In genomic region chr9:114887963-114888362, GRCh38 we compare ENCODE assay signal across 2 cellular contexts.
TF ChIP-seq lines count a peak whose summit lies in the region.

No MANE protein-coding gene starts in this region.

TF ChIP-seq in GM23338, 12 proteins besides CTCF, POLR2A, EP300 and RAD21:
- no peak for TF ChIP-seq ZNF462 (CRISPR knock-in tag; IDR thresholded peaks at IDR 0.05)
- TF ChIP-seq EZH2 (IDR thresholded peaks at IDR 0.05; ENCODE audit: low read depth, unreplicated experiment) = no peak
- no peak for TF ChIP-seq EZH2phosphoT487 (IDR thresholded peaks at IDR 0.05; ENCODE audit: unreplicated experiment)
- no peak for TF ChIP-seq ZNF331 (CRISPR knock-in tag; IDR thresholded peaks at IDR 0.05; ENCODE audit: low read depth)
- no peak for TF ChIP-seq ZNF114 (CRISPR knock-in tag; IDR thresholded peaks at IDR 0.05)
- TF ChIP-seq POLR2AphosphoS5 (IDR thresholded peaks at IDR 0.05; ENCODE audit: low read depth) = no peak
- no peak for TF ChIP-seq CREB1 (CRISPR knock-in tag; IDR thresholded peaks at IDR 0.05; ENCODE audit: low read depth)
- TF ChIP-seq, protein P1, sequence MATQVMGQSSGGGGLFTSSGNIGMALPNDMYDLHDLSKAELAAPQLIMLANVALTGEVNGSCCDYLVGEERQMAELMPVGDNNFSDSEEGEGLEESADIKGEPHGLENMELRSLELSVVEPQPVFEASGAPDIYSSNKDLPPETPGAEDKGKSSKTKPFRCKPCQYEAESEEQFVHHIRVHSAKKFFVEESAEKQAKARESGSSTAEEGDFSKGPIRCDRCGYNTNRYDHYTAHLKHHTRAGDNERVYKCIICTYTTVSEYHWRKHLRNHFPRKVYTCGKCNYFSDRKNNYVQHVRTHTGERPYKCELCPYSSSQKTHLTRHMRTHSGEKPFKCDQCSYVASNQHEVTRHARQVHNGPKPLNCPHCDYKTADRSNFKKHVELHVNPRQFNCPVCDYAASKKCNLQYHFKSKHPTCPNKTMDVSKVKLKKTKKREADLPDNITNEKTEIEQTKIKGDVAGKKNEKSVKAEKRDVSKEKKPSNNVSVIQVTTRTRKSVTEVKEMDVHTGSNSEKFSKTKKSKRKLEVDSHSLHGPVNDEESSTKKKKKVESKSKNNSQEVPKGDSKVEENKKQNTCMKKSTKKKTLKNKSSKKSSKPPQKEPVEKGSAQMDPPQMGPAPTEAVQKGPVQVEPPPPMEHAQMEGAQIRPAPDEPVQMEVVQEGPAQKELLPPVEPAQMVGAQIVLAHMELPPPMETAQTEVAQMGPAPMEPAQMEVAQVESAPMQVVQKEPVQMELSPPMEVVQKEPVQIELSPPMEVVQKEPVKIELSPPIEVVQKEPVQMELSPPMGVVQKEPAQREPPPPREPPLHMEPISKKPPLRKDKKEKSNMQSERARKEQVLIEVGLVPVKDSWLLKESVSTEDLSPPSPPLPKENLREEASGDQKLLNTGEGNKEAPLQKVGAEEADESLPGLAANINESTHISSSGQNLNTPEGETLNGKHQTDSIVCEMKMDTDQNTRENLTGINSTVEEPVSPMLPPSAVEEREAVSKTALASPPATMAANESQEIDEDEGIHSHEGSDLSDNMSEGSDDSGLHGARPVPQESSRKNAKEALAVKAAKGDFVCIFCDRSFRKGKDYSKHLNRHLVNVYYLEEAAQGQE (IDR thresholded peaks at IDR 0.05; ENCODE audit: unreplicated experiment) = no peak
- no peak for TF ChIP-seq STAT1 (IDR thresholded peaks at IDR 0.05; ENCODE audit: unreplicated experiment)
- no peak for TF ChIP-seq NANOG (IDR thresholded peaks at IDR 0.05; ENCODE audit: borderline replicate concordance)
- no peak for TF ChIP-seq JUNB (IDR thresholded peaks at IDR 0.05; ENCODE audit: unreplicated experiment)
- TF ChIP-seq, protein P2, sequence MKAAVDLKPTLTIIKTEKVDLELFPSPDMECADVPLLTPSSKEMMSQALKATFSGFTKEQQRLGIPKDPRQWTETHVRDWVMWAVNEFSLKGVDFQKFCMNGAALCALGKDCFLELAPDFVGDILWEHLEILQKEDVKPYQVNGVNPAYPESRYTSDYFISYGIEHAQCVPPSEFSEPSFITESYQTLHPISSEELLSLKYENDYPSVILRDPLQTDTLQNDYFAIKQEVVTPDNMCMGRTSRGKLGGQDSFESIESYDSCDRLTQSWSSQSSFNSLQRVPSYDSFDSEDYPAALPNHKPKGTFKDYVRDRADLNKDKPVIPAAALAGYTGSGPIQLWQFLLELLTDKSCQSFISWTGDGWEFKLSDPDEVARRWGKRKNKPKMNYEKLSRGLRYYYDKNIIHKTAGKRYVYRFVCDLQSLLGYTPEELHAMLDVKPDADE (IDR thresholded peaks at IDR 0.05) = no peak
TF ChIP-seq in GM23338: peak in this region for 0.

TF ChIP-seq in liver, 16 proteins besides CTCF, POLR2A, EP300 and RAD21 (continued from another document):
- TF ChIP-seq, protein P1 (IDR thresholded peaks at IDR 0.05) = peak; percentile 38
- TF ChIP-seq JUND (IDR thresholded peaks at IDR 0.05) = peak; percentile 33 to 61
- TF ChIP-seq EGR1 (IDR thresholded peaks at IDR 0.05; ENCODE audit: low read depth in 2 of 2) = no peak
- peak; percentile 22 for TF ChIP-seq HNF4G (IDR thresholded peaks at IDR 0.05)
- TF ChIP-seq MAX (IDR thresholded peaks at IDR 0.05) = peak; percentile 58
- TF ChIP-seq NR2F2 (IDR thresholded peaks at IDR 0.05) = no peak
- no peak for TF ChIP-seq YY1 (IDR thresholded peaks at IDR 0.05)
- TF ChIP-seq FOXA1 (IDR thresholded peaks at IDR 0.05) = peak; percentile 95
